ENCODE assay signal across 8 cellular contexts in the genomic region with DNA sequence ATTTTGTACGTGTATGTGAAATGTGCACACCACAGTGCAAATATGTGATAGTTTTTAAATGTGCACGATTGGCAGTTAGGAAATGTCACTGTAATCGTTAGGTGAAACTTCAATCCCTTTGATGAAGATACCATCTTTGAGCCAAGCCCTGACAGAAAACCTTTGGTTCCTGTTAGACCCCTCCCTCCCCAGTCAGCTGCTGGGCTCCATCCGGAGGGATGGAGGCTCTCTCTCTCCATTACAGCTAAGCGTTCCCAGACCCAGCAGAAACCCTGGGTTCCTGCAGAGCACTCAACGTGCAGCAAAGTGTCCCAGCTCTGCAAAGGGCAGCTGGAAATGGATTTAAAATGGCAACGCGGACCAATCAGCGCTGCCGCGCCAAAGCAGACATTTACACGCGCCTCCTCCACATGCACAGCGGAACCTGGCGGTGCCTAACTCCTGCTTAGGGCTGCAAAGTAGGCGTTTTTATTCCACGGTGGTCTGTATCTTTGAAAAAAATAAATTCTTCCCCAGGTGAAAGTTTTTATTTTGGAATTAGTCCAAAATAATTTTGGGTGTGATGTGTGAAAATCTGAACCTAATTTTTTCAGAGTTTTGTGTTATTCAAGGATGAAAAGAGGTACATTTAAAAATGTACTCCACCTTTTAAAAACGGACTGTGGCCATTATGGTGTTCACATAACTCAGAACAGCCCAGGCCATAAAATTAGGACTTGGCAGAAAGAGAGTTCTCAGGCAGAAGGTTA. TPM values are rescaled to one million over a fixed set of nuclear protein-coding genes. Genes with fewer than 3 reads are reported as not detected.
DNase-seq lines count a peak whose midpoint lies in the region; ATAC-seq, FAIRE-seq and TF ChIP-seq lines count a peak whose summit lies in the region.

No MANE protein-coding gene starts in this region.

- TF ChIP-seq RAD21 in HepG2 (CRISPR knock-in tag; IDR thresholded peaks at IDR 0.05), result no peak

- POLR2A ChIA-PET in HepG2 (lab: Yijun Ruan, JAX), result interaction anchor here (0.7 to 2.8 kb wide), 4 partner anchors 103 to 226 kb away, joined by 3 to 12 read pairs (median 4); no protein-coding TSS in a partner anchor

- H3K9me3 ChIP-seq in HepG2 (ENCODE audit: low read length), result no peaks in the 10 kb centered on the region
- H3K9me3 ChIP-seq in right lobe of liver, result no peaks in the 10 kb centered on the region
- H3K9me3 ChIP-seq in heart right ventricle, result no peaks in the 10 kb centered on the region
- H3K9me3 ChIP-seq in small intestine (ENCODE audit: control insufficient read depth, low read depth), result no peaks in the 10 kb centered on the region
- no peaks in the 10 kb centered on the region for H3K9me3 ChIP-seq in effector memory CD4-positive, alpha-beta T cell (ENCODE audit: control insufficient read depth, low read length)

- H3K27ac ChIP-seq in HepG2 (ENCODE audit: extremely low read length, insufficient read depth, low read length) (peak overlapping the region; percentile 84), right lobe of liver (no peak overlapping the region), heart right ventricle (no peak overlapping the region), small intestine (ENCODE audit: low read depth in 1 of 2, low read length in 1 of 2) (no peak overlapping the region)
- H3K27ac ChIP-seq in effector memory CD4-positive, alpha-beta T cell (ENCODE audit: insufficient read depth, low read length, poor library complexity, severe bottlenecking), result no peak overlapping the region

- peak; percentile 76 for ATAC-seq in HepG2
- ATAC-seq in right lobe of liver, result no peak
- ATAC-seq in heart right ventricle, result peak in 3 of 8 donors; percentile 32 to 58 (median 49)

- DNase-seq in HepG2 (ENCODE audit: low spot score) (peak; percentile 91), right lobe of liver (no peak), SW 1271 (lab: John Stamatoyannopoulos, UW) (peak; percentile 66 to 90), heart right ventricle (peak in 1 of 2 donors; percentile 3), small intestine (peak; percentile 61), medulla oblongata (ENCODE audit: extremely low spot score) (no peak)
- no peak for DNase-seq in effector memory CD4-positive, alpha-beta T cell
- no peak for DNase-seq in activated CD8-positive, alpha-beta memory T cell treated with anti-CD3 and anti-CD28 coated beads, Interleukin-2, amount 50 U/mL, for 4 hours

- H3K4me1 ChIP-seq in HepG2 (ENCODE audit: insufficient read depth, low read length), result peaks cover 14% of the 10 kb centered on the region; the same call in 1 of the 2 replicates
- H3K4me1 ChIP-seq in right lobe of liver, result peaks cover 0 to 24% (median 3%) of the 10 kb centered on the region in 4 donors
- H3K4me1 ChIP-seq in heart right ventricle, result peaks cover 7 to 42% (median 27%) of the 10 kb centered on the region in 9 donors
- no peaks in the 10 kb centered on the region for H3K4me1 ChIP-seq in small intestine (ENCODE audit: control insufficient read depth in 2 of 2, insufficient read depth in 1 of 2, low read depth in 1 of 2, low read length in 1 of 2)
- H3K4me1 ChIP-seq in effector memory CD4-positive, alpha-beta T cell (ENCODE audit: control insufficient read depth, insufficient read depth, low read length, poor library complexity, severe bottlenecking), result peaks cover 5% of the 10 kb centered on the region

- peak overlapping the region; percentile 76 to 98 (median 97) for H3K4me3 ChIP-seq in HepG2 (replicated peaks in 1 of 3; ENCODE audit: insufficient read depth in 1 of 3, low read depth in 2 of 3, low read length in 3 of 3)
- H3K4me3 ChIP-seq in right lobe of liver, result peak overlapping the region in 1 of 3 donors; percentile 48
- H3K4me3 ChIP-seq in heart right ventricle, result peak overlapping the region in 7 of 10 donors; percentile 49 to 68 (median 62)
- peak overlapping the region in 1 of 2 donors; percentile 97 for H3K4me3 ChIP-seq in small intestine (ENCODE audit: low read depth in 1 of 2, low read length in 2 of 2)
- no peak overlapping the region for H3K4me3 ChIP-seq in effector memory CD4-positive, alpha-beta T cell (ENCODE audit: insufficient read depth, low read depth, low read length, poor library complexity, severe bottlenecking)

- CTCF ChIA-PET in HepG2 (lab: Yijun Ruan, JAX; ENCODE audit: low intra/inter-chr PET ratio, low total read pairs), result no interaction called here

- in situ Hi-C loops in HepG2 (cut with HindIII; ENCODE audit: extremely low pct_ligation_motif_present, low pct_unique_long_range_greater_than_20kb), result loop anchor here (5.0 kb wide), 1 partner anchor 81 kb away; no protein-coding TSS in a partner anchor

- peak overlapping the region; percentile 76 for H3K9ac ChIP-seq in HepG2 (ENCODE audit: insufficient read depth, low read depth, low read length)

- peaks cover 0 to 1% of the 10 kb centered on the region in 2 experiments; a peak in 1 of 5 replicates for H3K36me3 ChIP-seq in HepG2 (replicated peaks in 1 of 2; ENCODE audit: control insufficient read depth in 1 of 2, insufficient read depth in 2 of 2, low read length in 2 of 2)
- H3K36me3 ChIP-seq in right lobe of liver, result no peaks in the 10 kb centered on the region
- no peaks in the 10 kb centered on the region for H3K36me3 ChIP-seq in heart right ventricle
- no peaks in the 10 kb centered on the region for H3K36me3 ChIP-seq in small intestine (ENCODE audit: control insufficient read depth in 2 of 2, insufficient read depth in 2 of 2, low read length in 2 of 2)
- H3K36me3 ChIP-seq in effector memory CD4-positive, alpha-beta T cell (ENCODE audit: control insufficient read depth, insufficient read depth, low read length), result no peaks in the 10 kb centered on the region

- TF ChIP-seq POLR2A in HepG2 (IDR thresholded peaks at IDR 0.05; ENCODE audit: insufficient read depth in 1 of 2, low read depth in 2 of 2, low read length in 2 of 2) (peak; percentile 71 to 74), right lobe of liver (IDR thresholded peaks at IDR 0.05) (no peak)

- H3K27me3 ChIP-seq in HepG2 (ENCODE audit: control insufficient read depth in 1 of 2, insufficient read depth in 2 of 2, low read length in 2 of 2), result no peaks in the 10 kb centered on the region; a peak in 1 of 5 replicates
- peaks cover 10 to 26% of the 10 kb centered on the region in 2 donors for H3K27me3 ChIP-seq in right lobe of liver
- peaks cover 7 to 89% (median 59%) of the 10 kb centered on the region in 7 donors for H3K27me3 ChIP-seq in heart right ventricle
- H3K27me3 ChIP-seq in small intestine (ENCODE audit: control insufficient read depth in 2 of 2, insufficient read depth in 2 of 2, low read length in 2 of 2), result peaks cover 0 to 21% of the 10 kb centered on the region in 2 donors
- H3K27me3 ChIP-seq in effector memory CD4-positive, alpha-beta T cell (replicated peaks; ENCODE audit: control insufficient read depth, insufficient read depth, low read length, poor library complexity, severe bottlenecking), result peaks cover 7% of the 10 kb centered on the region

- H2AFZ ChIP-seq in HepG2 (ENCODE audit: low read length), result peak overlapping the region; percentile 55

- peak overlapping the region; percentile 99 for H3K4me2 ChIP-seq in HepG2 (ENCODE audit: low read depth, low read length)

- peaks cover 51% of the 10 kb centered on the region for H3K79me2 ChIP-seq in HepG2 (ENCODE audit: insufficient read depth, low read length)

- no peaks in the 10 kb centered on the region; the same call in 1 of the 2 replicates for H4K20me1 ChIP-seq in HepG2 (ENCODE audit: insufficient read depth, low read length)

- intact Hi-C loops in HepG2 (cut with micrococcal nuclease; ENCODE audit: unreplicated experiment) (loop anchor here (2.0 to 10.0 kb wide), 8 partner anchors 16 to 518 kb away; no protein-coding TSS in a partner anchor), right lobe of liver (cut with DNase I) (no loop called here), heart right ventricle (cut with DNase I) (no loop called here)

- peak; percentile 81 for FAIRE-seq in HepG2 (lab: Jason Lieb, UNC)
- no peak for FAIRE-seq in small intestine (lab: Jason Lieb, UNC)

- TF ChIP-seq EP300 in HepG2 (IDR thresholded peaks at IDR 0.05; ENCODE audit: low read depth in 2 of 2, low read length in 2 of 2) (peak in 1 of 2 experiments; percentile 52; a peak in 2 of 4 replicates), HepG2 (CRISPR knock-in tag; IDR thresholded peaks at IDR 0.05; ENCODE audit: borderline replicate concordance) (no peak)

- no TSS peak for BruUV-seq in HepG2 (replicated peaks; lab: Mats Ljungman, UMichigan)

- under 1% methylated on average over 18 of the region's 18 CpGs for WGBS in HepG2 (ENCODE audit: low lambda C conversion rate)
- 8% methylated on average over 16 of the region's 18 CpGs for WGBS in right lobe of liver (ENCODE audit: insufficient coverage, low coverage, low lambda C conversion rate, missing lambda C conversion rate)
- WGBS in heart right ventricle, 2 donors, result 5 to 7% methylated on average over 18 of the region's 18 CpGs
- 2 to 7% (median 5%) methylated on average over 18 of the region's 18 CpGs for WGBS in small intestine, 3 donors

- TF ChIP-seq CTCF in HepG2 (CRISPR knock-in tag; IDR thresholded peaks at IDR 0.05) (peak; percentile 24), right lobe of liver (IDR thresholded peaks at IDR 0.05) (no peak), heart right ventricle (IDR thresholded peaks at IDR 0.05) (no peak)

RNA-seq across cellular contexts. Expression of a gene that starts 1.4 kb away (rescaled TPM):
- 72.0 and 104 TPM in 2 replicates for total RNA-seq in HepG2 (2016; rRNA removed; fragmentation: Illumina TruSeq; extraction: Trizol)
- total RNA-seq in HepG2 (2016; cell fraction: cytosol; rRNA removed; fragmentation: Illumina TruSeq; extraction: Trizol; ENCODE audit: low read depth), result 10.3 and 11.3 TPM in 2 replicates
- total RNA-seq in HepG2 (2016; cell fraction: insoluble cytoplasmic fraction; rRNA removed; fragmentation: Illumina TruSeq; extraction: Trizol), result 70.8 and 101 TPM in 2 replicates
- total RNA-seq in HepG2 (2016; cell fraction: membrane; rRNA removed; fragmentation: Illumina TruSeq; extraction: Trizol), result 53.4 and 58.8 TPM in 2 replicates
- total RNA-seq in HepG2 (2016; cell fraction: nucleus; rRNA removed; fragmentation: Illumina TruSeq; extraction: Trizol), result 103 and 110 TPM in 2 replicates
- 50.6 and 78.1 TPM in 2 replicates for polyA plus RNA-seq in HepG2 (2011; rRNA removed)
- 32.1 and 38.5 TPM in 2 replicates for polyA plus RNA-seq in HepG2 (2011; cell fraction: cytosol; rRNA removed)
- polyA plus RNA-seq in HepG2 (2011; cell fraction: nucleus; rRNA removed), result 54.1 and 79.2 TPM in 2 replicates
- polyA plus RNA-seq in HepG2 (2012), result 52.3 and 73.9 TPM in 2 replicates
- polyA plus RNA-seq in HepG2 (2016; cell fraction: cytosol; fragmentation: Illumina TruSeq; extraction: Trizol; ENCODE audit: low read depth), result 14.3 and 15.4 TPM in 2 replicates
- 174 and 181 TPM in 2 replicates for polyA plus RNA-seq in HepG2 (2016; cell fraction: insoluble cytoplasmic fraction; fragmentation: Illumina TruSeq; extraction: Trizol; ENCODE audit: low read depth)
- 53.7 and 56.6 TPM in 2 replicates for polyA plus RNA-seq in HepG2 (2016; cell fraction: membrane; fragmentation: Illumina TruSeq; extraction: Trizol; ENCODE audit: low read depth)
- polyA plus RNA-seq in HepG2 (2016; cell fraction: nucleus; fragmentation: Illumina TruSeq; extraction: Trizol; ENCODE audit: insufficient read depth, low read depth), result 130 and 131 TPM in 2 replicates
- polyA minus RNA-seq in HepG2 (2011; rRNA and poly(A)+ RNA removed; ENCODE audit: low replicate concordance), result 1.8 and 64.4 TPM in 2 replicates
- 59.6 and 77.1 TPM in 2 replicates for polyA minus RNA-seq in HepG2 (2011; cell fraction: cytosol; rRNA and poly(A)+ RNA removed)
- 137 and 165 TPM in 2 replicates for polyA minus RNA-seq in HepG2 (2011; cell fraction: nucleus; rRNA and poly(A)+ RNA removed)
- under 1 TPM in 1 of 6 experiments, not detected in 5; 0.04 TPM for total RNA-seq in right lobe of liver
- under 1 TPM in 1 of 10 donors, not detected in 9; 0.47 TPM for total RNA-seq in heart right ventricle
- polyA plus RNA-seq in heart right ventricle, result under 1 TPM; 0.07 to 0.12 TPM
- polyA plus RNA-seq in small intestine, result 1 to 10 TPM in 2 of 3 donors, under 1 TPM in 1; 0.67 to 1.4 (median 1.1) TPM

Comparison
In these comparisons a context has a peak if more than half of its experiments do, and no peak if none do; other contexts are left out.
1. DNase-seq: peak in HepG2 (single experiment), SW 1271 (2 of 2) and small intestine (single experiment); none in right lobe of liver (0 of 3), effector memory CD4-positive, alpha-beta T cell (0 of 3), activated CD8-positive, alpha-beta memory T cell treated with anti-CD3 and anti-CD28 coated beads, Interleukin-2, amount 50 U/mL, for 4 hours (single experiment) and medulla oblongata (single experiment).
2. RNA of a gene that starts 1.4 kb away (total RNA-seq): 10.3 to 110 TPM in HepG2; 0.47 TPM in heart right ventricle and 0.04 TPM in right lobe of liver; every median in the first group is over 4 times any median in the second.